Comparison of ENCODE assay signal across 9 cellular contexts in the genomic region with DNA sequence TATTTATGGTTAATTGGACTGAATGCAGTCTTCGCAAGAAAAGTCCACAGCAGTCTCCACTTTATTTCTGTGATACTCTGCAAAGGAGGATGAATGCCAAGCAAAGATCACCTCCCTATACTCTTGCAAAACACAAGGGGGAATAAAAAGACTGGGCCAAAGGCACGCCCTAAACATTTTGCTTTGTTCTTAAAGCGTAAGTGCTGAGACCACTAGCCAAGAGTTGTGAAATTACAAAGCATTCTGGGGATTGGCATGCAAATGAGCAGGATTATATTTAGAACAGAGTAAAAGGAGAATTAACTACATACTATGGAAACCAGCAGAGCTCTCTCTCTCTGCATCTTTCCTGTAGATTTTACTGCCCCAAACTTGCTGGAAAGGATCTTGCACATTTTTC. TPM values are rescaled to one million over a fixed set of nuclear protein-coding genes. Genes with fewer than 3 reads are reported as not detected.
DNase-seq lines count a peak whose midpoint lies in the region; ATAC-seq and TF ChIP-seq lines count a peak whose summit lies in the region.
"Had no signal": no experiment of that assay in that cellular context is flagged by ENCODE, and none has a peak within 500 bp of the region (broad histone marks: within the 10 kb centered on the region; RNA-seq: fewer than 3 reads in every experiment).

No MANE protein-coding gene starts in this region.

- H3K36me3 ChIP-seq in neural cell (ENCODE audit: insufficient read depth, low read length): no peaks in the 10 kb centered on the region
- H3K36me3 ChIP-seq in PC-3 (ENCODE audit: low read depth, low read length): no peaks in the 10 kb centered on the region

- in situ Hi-C loops in astrocyte of the spinal cord (cut with HindIII; ENCODE audit: low sequenced_read_pairs): no loop called here

- H2AFZ ChIP-seq in neural cell (ENCODE audit: low read depth, low read length) (no peak overlapping the region), PC-3 (ENCODE audit: low read length) (no peak overlapping the region)

- peak; percentile 46 for DNase-seq in DMS 273 (lab: John Stamatoyannopoulos, UW; ENCODE audit: unreplicated experiment)
- DNase-seq in astrocyte of the spinal cord (ENCODE audit: low read depth, low spot score): peak; percentile 83
- no peak for DNase-seq in central memory CD4-positive, alpha-beta T cell
- no peak for DNase-seq in PC-3
- no peak for DNase-seq in medulla oblongata (ENCODE audit: extremely low spot score)
- DNase-seq: effector CD4-positive, alpha-beta T cell had no signal

- H3K9me2 ChIP-seq in neural cell (ENCODE audit: insufficient read depth, low read length) (no peaks in the 10 kb centered on the region), PC-3 (replicated peaks; ENCODE audit: low read length) (no peaks in the 10 kb centered on the region)

- CTCF ChIA-PET in PC-3 (lab: Charles Lee): no interaction called here

- H4K20me1 ChIP-seq in neural cell (ENCODE audit: insufficient read depth): peaks cover under 1% of the 10 kb centered on the region
- no peaks in the 10 kb centered on the region for H4K20me1 ChIP-seq in PC-3 (ENCODE audit: low read length)

- ATAC-seq in HG02938 (IDR thresholded peaks at IDR 0.05; ENCODE audit: unreplicated experiment): peak; percentile 48
- ATAC-seq in GM21515 (IDR thresholded peaks at IDR 0.05; ENCODE audit: unreplicated experiment): no peak
- ATAC-seq in PC-3: no peak

- H3F3A ChIP-seq in neural cell (ENCODE audit: insufficient read depth, low read length, poor library complexity, severe bottlenecking) (peaks cover 12% of the 10 kb centered on the region), PC-3 (ENCODE audit: low read length, unreplicated experiment) (no peaks in the 10 kb centered on the region)

- H3K27ac ChIP-seq in neural cell (ENCODE audit: low read length) (peak overlapping the region; percentile 98), PC-3 (ENCODE audit: low read length) (no peak overlapping the region)

- POLR2A ChIA-PET in PC-3 (lab: Charles Lee; ENCODE audit: unreplicated experiment): no interaction called here

- H3K79me2 ChIP-seq in neural cell (replicated peaks; ENCODE audit: insufficient read depth, low read length): peaks cover 45% of the 10 kb centered on the region
- no peaks in the 10 kb centered on the region for H3K79me2 ChIP-seq in PC-3 (ENCODE audit: low read length)

- no TSS peak for BruUV-seq in PC-3 (replicated peaks; lab: Mats Ljungman, UMichigan)

- TF ChIP-seq EP300 in neural cell (conservative IDR thresholded peaks at IDR 0.05; ENCODE audit: poor library complexity, severe bottlenecking): no peak

- intact Hi-C loops in PC-3 (cut with micrococcal nuclease): loop anchor here (2.0 kb wide), 1 partner anchor 53 kb away; no protein-coding TSS in a partner anchor

- H3K9me3 ChIP-seq in neural cell (ENCODE audit: low read length) (no peaks in the 10 kb centered on the region), PC-3 (ENCODE audit: low read length) (no peaks in the 10 kb centered on the region)

- no peak for TF ChIP-seq CTCF in astrocyte of the spinal cord (IDR thresholded peaks at IDR 0.05; ENCODE audit: low read depth, low read length)
- TF ChIP-seq CTCF in neural cell (IDR thresholded peaks at IDR 0.05; ENCODE audit: poor library complexity, severe bottlenecking): no peak
- TF ChIP-seq CTCF in PC-3 (conservative IDR thresholded peaks at IDR 0.05; ENCODE audit: low read depth, low read length): no peak

- no peaks in the 10 kb centered on the region for H3K27me3 ChIP-seq in neural cell (ENCODE audit: insufficient read depth, low read depth, low read length)
- H3K27me3 ChIP-seq in PC-3 (ENCODE audit: low read length): peaks cover 4% of the 10 kb centered on the region

- peak overlapping the region; percentile 78 for H3K4me2 ChIP-seq in neural cell (ENCODE audit: low read length)
- no peak overlapping the region for H3K4me2 ChIP-seq in PC-3 (ENCODE audit: low read length)

- H3K4me3 ChIP-seq in astrocyte of the spinal cord (ENCODE audit: low read depth, low read length): no peak overlapping the region
- peak overlapping the region; percentile 90 for H3K4me3 ChIP-seq in neural cell (ENCODE audit: low read length)
- H3K4me3 ChIP-seq in PC-3 (ENCODE audit: low read length): no peak overlapping the region

- no peak for TF ChIP-seq RAD21 in neural cell (conservative IDR thresholded peaks at IDR 0.05)

- peak overlapping the region; percentile 99 for H3K9ac ChIP-seq in neural cell (ENCODE audit: low read length)
- H3K9ac ChIP-seq in PC-3 (ENCODE audit: low read length): no peak overlapping the region

- H3K4me1 ChIP-seq in PC-3 (ENCODE audit: insufficient read depth, low read length): no peaks in the 10 kb centered on the region; the same call in 1 of the 2 replicates

TF ChIP-seq in neural cell, 6 proteins besides CTCF, POLR2A, EP300 and RAD21:
- TF ChIP-seq EZH2 (IDR thresholded peaks at IDR 0.05; ENCODE audit: borderline replicate concordance, insufficient read depth, low read length, poor library complexity, severe bottlenecking): no peak

RNA-seq across cellular contexts. Expression of gene DPYSL3, which starts 54.5 kb away (rescaled TPM):
- 689 and 736 TPM in 2 replicates for polyA plus RNA-seq in neural cell
- 1,042 and 1,116 TPM in 2 replicates for polyA minus RNA-seq in neural cell
- total RNA-seq in PC-3 (2014; rRNA removed): 19.5 and 20.6 TPM in 2 replicates

Comparison
In these comparisons a context has a peak if more than half of its experiments do, and no peak if none do; other contexts are left out.
1. DNase-seq: peak in DMS 273 (single experiment) and astrocyte of the spinal cord (single experiment); none in central memory CD4-positive, alpha-beta T cell (single experiment), PC-3 (single experiment) and medulla oblongata (single experiment).